8 cellular contexts compared by ENCODE assay signal in the genomic region with DNA sequence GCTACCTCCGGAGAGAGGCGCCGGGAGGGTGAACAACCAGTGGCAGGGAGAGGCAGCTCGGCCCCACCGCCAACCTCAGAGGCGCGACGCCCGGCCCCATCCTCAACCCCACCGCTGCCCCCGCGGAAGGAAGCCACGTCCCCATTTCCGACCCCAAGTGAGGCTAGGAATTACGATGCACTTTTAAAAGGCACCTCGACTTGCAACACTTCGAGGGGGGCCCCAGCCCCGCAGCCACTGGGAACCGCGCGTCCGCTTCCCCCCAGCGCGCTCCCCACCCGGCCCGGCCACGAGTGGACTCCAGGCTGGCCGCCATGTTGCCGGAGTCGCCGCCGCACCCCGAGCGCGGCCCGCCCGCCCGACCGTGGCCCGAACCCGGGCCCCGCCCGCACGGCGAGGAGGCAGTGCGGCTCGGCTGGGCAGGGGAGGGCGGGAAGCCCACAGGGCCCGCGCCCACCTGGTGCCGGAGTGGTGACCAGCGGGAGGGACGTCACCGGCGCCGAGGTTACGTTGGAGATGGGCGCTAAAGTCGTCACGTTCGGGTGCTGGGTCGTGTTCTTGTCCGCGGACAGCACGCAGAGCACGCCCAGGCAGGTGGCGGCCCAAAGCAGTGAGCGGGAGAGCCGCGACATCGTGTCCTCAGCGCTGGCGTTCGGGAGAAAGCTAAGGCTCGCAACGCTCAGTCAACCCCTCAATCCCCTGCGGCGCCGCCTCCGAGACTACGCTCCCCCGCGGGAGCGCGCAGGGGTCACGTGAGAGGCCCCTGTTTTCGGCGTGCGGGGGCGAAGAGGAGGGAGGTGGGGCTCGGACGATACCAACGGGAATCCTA. TPM values are rescaled to one million over a fixed set of nuclear protein-coding genes. Genes with fewer than 3 reads are reported as not detected.
DNase-seq lines count a peak whose midpoint lies in the region; ATAC-seq and TF ChIP-seq lines count a peak whose summit lies in the region.

A gene (minus strand): TSS at position 721 of the 829 bp plus-strand sequence. CDS start 89 bp downstream, at position 632.

- H2BK120ac ChIP-seq in IMR-90 (ENCODE audit: low read depth, low read length) = peak within 1 kb of the TSS; percentile 100

- H2AFZ ChIP-seq in IMR-90 (replicated peaks; ENCODE audit: low read length, poor library complexity) (peak within 1 kb of the TSS; percentile 99), PC-3 (ENCODE audit: low read length) (peak within 1 kb of the TSS; percentile 73)

- WGBS in IMR-90 (ENCODE audit: extremely low coverage in 2 of 2, insufficient read length in 1 of 2), 2 experiments = 0% methylated on average over 30 of the region's 93 CpGs; no CpG with 5 or more reads in 1 of the 2 experiments

- no peaks in the 10 kb centered on the region; the same call in 1 of the 2 replicates for H3K9me1 ChIP-seq in IMR-90 (ENCODE audit: insufficient read depth, low read length)

- BruUV-seq in IMR-90 (replicated peaks; lab: Mats Ljungman, UMichigan) = no TSS peak
- no TSS peak for BruUV-seq in PC-3 (replicated peaks; lab: Mats Ljungman, UMichigan)

- H3K14ac ChIP-seq in IMR-90 (replicated peaks; ENCODE audit: low read depth, low read length) = peak within 1 kb of the TSS; percentile 100

- peak within 1 kb of the TSS; percentile 97 for H2AK9ac ChIP-seq in IMR-90 (replicated peaks; ENCODE audit: low read depth, low read length, poor library complexity)

- peaks cover 4% of the 10 kb centered on the region for H3K27me3 ChIP-seq in IMR-90 (ENCODE audit: control insufficient read depth, insufficient read depth, low read length)
- no peaks in the 10 kb centered on the region for H3K27me3 ChIP-seq in PC-3 (ENCODE audit: low read length)
- H3K27me3 ChIP-seq in mucosa of stomach (ENCODE audit: control insufficient read depth, insufficient read depth, low read length) = no peaks in the 10 kb centered on the region

- TF ChIP-seq RAD21 in IMR-90 (IDR thresholded peaks at IDR 0.05; ENCODE audit: low read length) = no peak

- CTCF ChIA-PET in IMR-90 (lab: Yijun Ruan, JAX) (interaction anchor here (0.6 to 2.4 kb wide), 3 partner anchors 23 to 1332 kb away, joined by 3 to 14 read pairs (median 4); no protein-coding TSS in a partner anchor), PC-3 (lab: Charles Lee) (no interaction called here)

- peak within 1 kb of the TSS; percentile 90 for H2AK5ac ChIP-seq in IMR-90 (ENCODE audit: low read depth, low read length)

- DNase-seq in DMS114 treated with DMSO at 0.1 percent for 48 hours (lab: John Stamatoyannopoulos, UW; ENCODE audit: unreplicated experiment) (peak; percentile 89), IMR-90 (peak; percentile 93), PC-3 (peak; percentile 88), activated T-cell treated with anti-CD3 and anti-CD28 coated beads for 48 hours (ENCODE audit: low read depth) (peak; percentile 90), epithelial cell of proximal tubule (ENCODE audit: low read depth) (peak; percentile 71)
- DNase-seq in stimulated activated CD8-positive, alpha-beta memory T cell treated with anti-CD3 and anti-CD28 coated beads, Interleukin-4, amount 100 ng/mL, for 48 hours = peak; percentile 95

- peak; percentile 52 for ATAC-seq in GM21528 (IDR thresholded peaks at IDR 0.05; ENCODE audit: low FRiP score, unreplicated experiment)
- ATAC-seq in IMR-90 (ENCODE audit: low read depth) = peak; percentile 79
- ATAC-seq in PC-3 = peak; percentile 49

- H2BK20ac ChIP-seq in IMR-90 (ENCODE audit: low read depth, low read length) = peak within 1 kb of the TSS; percentile 100

- H3K9me2 ChIP-seq in PC-3 (replicated peaks; ENCODE audit: low read length) = no peaks in the 10 kb centered on the region

- peak within 1 kb of the TSS; percentile 100 for H4K91ac ChIP-seq in IMR-90 (ENCODE audit: insufficient read depth, low read depth, low read length)

- peak within 1 kb of the TSS; percentile 92 for H3K4me2 ChIP-seq in IMR-90 (ENCODE audit: low read depth, low read length)
- H3K4me2 ChIP-seq in PC-3 (ENCODE audit: low read length) = peak within 1 kb of the TSS; percentile 87

- peak within 1 kb of the TSS; percentile 100 for H3K56ac ChIP-seq in IMR-90 (ENCODE audit: extremely low read depth, insufficient read depth, low read length)

- no peaks in the 10 kb centered on the region for H3K4me1 ChIP-seq in IMR-90 (ENCODE audit: control insufficient read depth, insufficient read depth, low read length)
- H3K4me1 ChIP-seq in PC-3 (ENCODE audit: insufficient read depth, low read length) = peaks cover 28% of the 10 kb centered on the region
- H3K4me1 ChIP-seq in mucosa of stomach (ENCODE audit: control insufficient read depth, insufficient read depth, low read length) = peaks cover 30% of the 10 kb centered on the region

- H4K5ac ChIP-seq in IMR-90 (ENCODE audit: low read depth, low read length) = peak within 1 kb of the TSS; percentile 98

- peak within 1 kb of the TSS; percentile 64 for H3K4me3 ChIP-seq in IMR-90 (ENCODE audit: insufficient read depth, low read depth, low read length)
- H3K4me3 ChIP-seq in PC-3 (ENCODE audit: low read length) = peak within 1 kb of the TSS; percentile 95
- H3K4me3 ChIP-seq in epithelial cell of proximal tubule (ENCODE audit: low read depth, low read length) = peak within 1 kb of the TSS; percentile 74
- H3K4me3 ChIP-seq in mucosa of stomach (ENCODE audit: low read length) = peak within 1 kb of the TSS; percentile 79

- H3K23ac ChIP-seq in IMR-90 (ENCODE audit: low read depth, low read length) = peak within 1 kb of the TSS; percentile 100

- peak within 1 kb of the TSS; percentile 99 for H3K9ac ChIP-seq in IMR-90 (ENCODE audit: low read depth, low read length)
- peak within 1 kb of the TSS; percentile 93 for H3K9ac ChIP-seq in PC-3 (ENCODE audit: low read length)
- H3K9ac ChIP-seq in mucosa of stomach (ENCODE audit: low read length) = peak within 1 kb of the TSS; percentile 99

- peaks cover 9 to 30% of the 10 kb centered on the region in 2 experiments for H3K79me1 ChIP-seq in IMR-90 (ENCODE audit: low read depth in 1 of 2, low read length in 2 of 2)

- TF ChIP-seq CTCF in IMR-90 (conservative IDR thresholded peaks at IDR 0.05; ENCODE audit: low read depth, low read length) (no peak), PC-3 (conservative IDR thresholded peaks at IDR 0.05; ENCODE audit: low read depth, low read length) (no peak), epithelial cell of proximal tubule (conservative IDR thresholded peaks at IDR 0.05; ENCODE audit: low read depth, low read length) (no peak)

- intact Hi-C loops in IMR-90 (cut with micrococcal nuclease) (loop anchor here (1.0 to 10.0 kb wide), 5 partner anchors 287 to 825 kb away; a partner anchor contains a TSS), PC-3 (cut with micrococcal nuclease) (loop anchor here (2.0 to 5.0 kb wide), 4 partner anchors 45 to 287 kb away; a partner anchor contains a TSS)

- POLR2A ChIA-PET in IMR-90 (lab: Charles Lee; ENCODE audit: unreplicated experiment) (no interaction called here), PC-3 (lab: Charles Lee; ENCODE audit: unreplicated experiment) (interaction anchor here (0.6 kb wide), 1 partner anchor 82 kb away, joined by 5 read pairs; no protein-coding TSS in a partner anchor)

- in situ Hi-C loops in IMR-90 (cut with MboI; ENCODE audit: low sequenced_read_pairs) = loop anchor here (25.0 kb wide), 2 partner anchors 195 to 845 kb away; no protein-coding TSS in a partner anchor

- dilution Hi-C loops in IMR-90 (cut with HindIII; ENCODE audit: low sequenced_read_pairs, unreplicated experiment) = no loop called here

- H2BK15ac ChIP-seq in IMR-90 (ENCODE audit: low read depth, low read length) = peak within 1 kb of the TSS; percentile 100

- peaks cover 52% of the 10 kb centered on the region for H3K79me2 ChIP-seq in PC-3 (ENCODE audit: low read length)

- H3K18ac ChIP-seq in IMR-90 (ENCODE audit: low read depth, low read length) = peak within 1 kb of the TSS; percentile 99

- H3K36me3 ChIP-seq in IMR-90 (ENCODE audit: control insufficient read depth, insufficient read depth, low read length) (peaks cover 2% of the 10 kb centered on the region), PC-3 (ENCODE audit: low read depth, low read length) (peaks cover 10% of the 10 kb centered on the region), mucosa of stomach (ENCODE audit: control insufficient read depth, insufficient read depth, low read length) (no peaks in the 10 kb centered on the region)

- peak within 1 kb of the TSS; percentile 100 for H3K4ac ChIP-seq in IMR-90 (ENCODE audit: low read depth, low read length)

- peak within 1 kb of the TSS; percentile 98 for H3K27ac ChIP-seq in IMR-90 (ENCODE audit: insufficient read depth, low read length)
- peak within 1 kb of the TSS; percentile 84 for H3K27ac ChIP-seq in PC-3 (ENCODE audit: low read length)

- no peaks in the 10 kb centered on the region for H3K9me3 ChIP-seq in IMR-90 (ENCODE audit: control insufficient read depth, insufficient read depth, low read length)
- no peaks in the 10 kb centered on the region for H3K9me3 ChIP-seq in PC-3 (ENCODE audit: low read length)
- no peaks in the 10 kb centered on the region for H3K9me3 ChIP-seq in mucosa of stomach (ENCODE audit: control insufficient read depth, low read length)

- peak; percentile 97 for TF ChIP-seq POLR2A in IMR-90 (IDR thresholded peaks at IDR 0.05; ENCODE audit: low read depth, low read length)

- peak within 1 kb of the TSS; percentile 81 to 100 for H4K8ac ChIP-seq in IMR-90 (ENCODE audit: low read depth in 2 of 2, low read length in 2 of 2)

- H2BK5ac ChIP-seq in IMR-90 (ENCODE audit: low read depth, low read length, poor library complexity, severe bottlenecking) = peak within 1 kb of the TSS; percentile 99

- no peaks in the 10 kb centered on the region for H3F3A ChIP-seq in PC-3 (ENCODE audit: low read length, unreplicated experiment)

- peaks cover 49% of the 10 kb centered on the region for H4K20me1 ChIP-seq in IMR-90 (ENCODE audit: insufficient read depth, low read length)
- peaks cover 35% of the 10 kb centered on the region for H4K20me1 ChIP-seq in PC-3 (ENCODE audit: low read length)

TF ChIP-seq in IMR-90, 13 proteins besides CTCF, POLR2A, EP300 and RAD21 (continues in another document):
- TF ChIP-seq, protein P1, sequence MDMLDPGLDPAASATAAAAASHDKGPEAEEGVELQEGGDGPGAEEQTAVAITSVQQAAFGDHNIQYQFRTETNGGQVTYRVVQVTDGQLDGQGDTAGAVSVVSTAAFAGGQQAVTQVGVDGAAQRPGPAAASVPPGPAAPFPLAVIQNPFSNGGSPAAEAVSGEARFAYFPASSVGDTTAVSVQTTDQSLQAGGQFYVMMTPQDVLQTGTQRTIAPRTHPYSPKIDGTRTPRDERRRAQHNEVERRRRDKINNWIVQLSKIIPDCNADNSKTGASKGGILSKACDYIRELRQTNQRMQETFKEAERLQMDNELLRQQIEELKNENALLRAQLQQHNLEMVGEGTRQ (IDR thresholded peaks at IDR 0.05; ENCODE audit: low read depth, low read length) = peak; percentile 93
- TF ChIP-seq MXI1 (IDR thresholded peaks at IDR 0.05; ENCODE audit: borderline replicate concordance, low read depth, low read length) = peak; percentile 9; the same call in 1 of the 2 replicates
- TF ChIP-seq BHLHE40 (IDR thresholded peaks at IDR 0.05; ENCODE audit: low read depth, low read length) = no peak

RNA-seq across cellular contexts. Expression of the gene that starts here (rescaled TPM):
- total RNA-seq in IMR-90 (2012; rRNA removed) (127 and 150 TPM in 2 replicates), PC-3 (2014; rRNA removed) (89.2 and 95.6 TPM in 2 replicates), epithelial cell of proximal tubule (104 and 110 TPM in 2 replicates)
- 146 and 148 TPM in 2 replicates for polyA plus RNA-seq in IMR-90 (2012; rRNA removed)
- 104 and 125 TPM in 2 replicates for polyA plus RNA-seq in IMR-90 (2012; cell fraction: cytosol; rRNA removed)
- 38.9 and 93.3 TPM in 2 replicates for polyA plus RNA-seq in IMR-90 (2012; cell fraction: nucleus; rRNA removed; ENCODE audit: low replicate concordance)

Comparison
In these comparisons a context has a peak if more than half of its experiments do, and no peak if none do; other contexts are left out.
1. Peak in every context shown above with its lines: DNase-seq, ATAC-seq, H3K4me3 ChIP-seq and H3K27ac ChIP-seq.